8 cellular contexts compared by ENCODE assay signal in genomic region chr3:69082805-69083204, GRCh38. TPM values are rescaled to one million over a fixed set of nuclear protein-coding genes. Genes with fewer than 3 reads are reported as not detected.
DNase-seq lines count a peak whose midpoint lies in the region; FAIRE-seq and TF ChIP-seq lines count a peak whose summit lies in the region.

No MANE protein-coding gene starts in this region.

- peak; percentile 69 for FAIRE-seq in GM12891 (lab: Jason Lieb, UNC)

- peak; percentile 34; the same call in 1 of the 2 replicates for TF ChIP-seq POLR2A in GM12891 (IDR thresholded peaks at IDR 0.05; ENCODE audit: low read depth, low read length)

- H3K4me3 ChIP-seq in fibroblast of pulmonary artery (replicated peaks; ENCODE audit: low read depth, low read length): no peak overlapping the region

- DNase-seq in GM12891 (ENCODE audit: insufficient read length, low spot score): no peak
- peak; percentile 75 for DNase-seq in HCEC 1CT
- DNase-seq in NAMALWA (ENCODE audit: low spot score): peak; percentile 62
- DNase-seq in activated CD8-positive, alpha-beta memory T cell treated with anti-CD3 and anti-CD28 coated beads for 4 hours (ENCODE audit: low read depth in 2 of 2): peak; percentile 48 to 70
- peak; percentile 68 for DNase-seq in fibroblast of pulmonary artery (ENCODE audit: low read depth)
- peak; percentile 42 to 62 for DNase-seq in stimulated activated CD4-positive, alpha-beta T cell treated with anti-CD3 and anti-CD28 coated beads, Interleukin-1b, Interleukin-23, amount 100 ng/mL, for 4 hours (ENCODE audit: low read depth in 2 of 2)
- DNase-seq in NCI-H2227 treated with DMSO at 0.1 percent for 48 hours (lab: John Stamatoyannopoulos, UW): no peak
- no peak for DNase-seq in HUDEP-2 (lab: John Stamatoyannopoulos, UW; ENCODE audit: unreplicated experiment in 76 of 76)

- TF ChIP-seq CTCF in fibroblast of pulmonary artery (IDR thresholded peaks at IDR 0.05; ENCODE audit: low read length, missing control alignments): no peak

TF ChIP-seq in GM12891, 5 proteins besides CTCF, POLR2A, EP300 and RAD21:
- TF ChIP-seq TAF1 (IDR thresholded peaks at IDR 0.05; ENCODE audit: low read depth, low read length) (peak; percentile 29; the same call in 1 of the 2 replicates), SPI1 (IDR thresholded peaks at IDR 0.05; ENCODE audit: low read depth, low read length) (peak; percentile 54), PAX5 (IDR thresholded peaks at IDR 0.05; ENCODE audit: insufficient read depth, low read length, severe bottlenecking) (no peak), POLR2AphosphoS5 (IDR thresholded peaks at IDR 0.05; ENCODE audit: low read depth, low read length) (peak; percentile 60; the same call in 1 of the 2 replicates), POU2F2 (IDR thresholded peaks at IDR 0.05; ENCODE audit: low read depth, low read length) (peak; percentile 60; the same call in 1 of the 2 replicates)

RNA-seq across cellular contexts. Expression of gene ARL6IP5, which starts 1.9 kb away (rescaled TPM):
- polyA plus RNA-seq in GM12891 (2012; ENCODE audit: low read depth, missing spikeins): 59.0 TPM

RNA-seq across cellular contexts. Expression of gene UBA3, which starts 2.6 kb away (rescaled TPM):
- polyA plus RNA-seq in GM12891 (2012; ENCODE audit: low read depth, missing spikeins): 45.1 TPM

RNA-seq across cellular contexts. Expression of gene TMF1, which starts 30.7 kb away (rescaled TPM):
- polyA plus RNA-seq in GM12891 (2012; ENCODE audit: low read depth, missing spikeins): 11.9 TPM

RNA-seq across cellular contexts. Expression of gene LMOD3, which starts 39.6 kb away (rescaled TPM):
- polyA plus RNA-seq in GM12891 (2012; ENCODE audit: low read depth, missing spikeins): 0.03 TPM

Comparison
In these comparisons a context has a peak if more than half of its experiments do, and no peak if none do; other contexts are left out.
1. DNase-seq: peak in HCEC 1CT (single experiment), NAMALWA (single experiment), activated CD8-positive, alpha-beta memory T cell treated with anti-CD3 and anti-CD28 coated beads for 4 hours (2 of 2), fibroblast of pulmonary artery (single experiment) and stimulated activated CD4-positive, alpha-beta T cell treated with anti-CD3 and anti-CD28 coated beads, Interleukin-1b, Interleukin-23, amount 100 ng/mL, for 4 hours (2 of 2); none in GM12891 (single experiment), NCI-H2227 treated with DMSO at 0.1 percent for 48 hours (single experiment) and HUDEP-2 (0 of 76).